ENCODE assay signal across 17 cellular contexts in genomic region chr6:25022140-25022553, GRCh38.
DNase-seq lines count a peak whose midpoint lies in the region; ATAC-seq and TF ChIP-seq lines count a peak whose summit lies in the region.
"Had no signal": no experiment of that assay in that cellular context is flagged by ENCODE, and none has a peak within 500 bp of the region (broad histone marks: within the 10 kb centered on the region; RNA-seq: fewer than 3 reads in every experiment).

No MANE protein-coding gene starts in this region.

- ATAC-seq in GM18511 (IDR thresholded peaks at IDR 0.05; ENCODE audit: unreplicated experiment) (no peak), HG02642 (IDR thresholded peaks at IDR 0.05; ENCODE audit: poor library complexity, unreplicated experiment) (no peak)
- ATAC-seq: HCT116, left colon, WTC11 had no signal

- DNase-seq in AG09319 (ENCODE audit: extremely low read depth, low read depth), result peak; percentile 63
- no peak for DNase-seq in HEK293T (ENCODE audit: extremely low spot score)
- DNase-seq in SKM-1 treated with dmso at 0.1 percent for 144 hours (lab: John Stamatoyannopoulos, UW; ENCODE audit: unreplicated experiment), result peak; percentile 61
- peak; percentile 44 for DNase-seq in fibroblast of gingiva (ENCODE audit: low read depth)
- DNase-seq in middle frontal gyrus (ENCODE audit: extremely low spot score, low spot score), result no peak
- no peak for DNase-seq in posterior vena cava (ENCODE audit: low spot score)
- DNase-seq: activated gamma-delta T cell; left colon; NCI-H2029 treated with DMSO at 0.1 percent for 48 hours; NCI-H69; Peyer's patch; stimulated activated CD4-positive, alpha-beta T cell treated with anti-CD3 and anti-CD28 coated beads, Interleukin-4, amount 100 ng/mL, for 4 hours; tibial artery had no signal

- CTCF ChIA-PET in HEK293T (lab: Yijun Ruan, JAX), result no interaction called here

- intact Hi-C loops in posterior vena cava (cut with DNase I), result no loop called here

- POLR2A ChIA-PET in HEK293T (lab: Yijun Ruan, JAX), result no interaction called here

- no peak for TF ChIP-seq CTCF in AG09319 (IDR thresholded peaks at IDR 0.05; ENCODE audit: low read depth, low read length)

TF ChIP-seq in HEK293T, 16 proteins besides CTCF, POLR2A, EP300 and RAD21:
- TF ChIP-seq LEF1 (IDR thresholded peaks at IDR 0.05; ENCODE audit: borderline replicate concordance) (no peak), SP1 (IDR thresholded peaks at IDR 0.05) (no peak), ZNF384 (IDR thresholded peaks at IDR 0.05) (peak; percentile 69)

Comparison
In these comparisons a context has a peak if more than half of its experiments do, and no peak if none do; other contexts are left out.
1. DNase-seq: peak in AG09319 (single experiment), SKM-1 treated with dmso at 0.1 percent for 144 hours (single experiment) and fibroblast of gingiva (single experiment); none in HEK293T (single experiment), middle frontal gyrus (single experiment) and posterior vena cava (single experiment).